ENCODE assay signal across 23 cellular contexts in the genomic region with DNA sequence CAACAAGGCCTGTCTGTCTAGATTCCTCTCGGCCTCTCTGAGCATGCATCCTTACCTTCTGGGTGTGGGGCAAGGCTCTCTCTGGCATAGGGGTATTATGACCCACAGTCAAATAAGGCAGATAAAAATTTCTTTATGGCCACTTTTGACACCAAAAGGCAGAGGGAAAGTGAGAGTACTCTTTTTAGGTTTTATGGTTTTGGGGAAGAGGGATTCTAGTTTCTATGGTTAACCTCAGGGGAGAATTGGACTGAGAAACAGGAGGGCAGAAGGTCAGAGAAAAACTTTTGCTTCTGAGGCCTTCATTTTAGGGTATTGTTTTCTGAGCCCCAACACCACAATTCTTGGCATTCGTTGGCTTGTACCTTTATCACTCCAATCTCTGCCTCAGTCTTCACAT.
"Had no signal": no experiment of that assay in that cellular context is flagged by ENCODE, and none has a peak within 500 bp of the region (broad histone marks: within the 10 kb centered on the region; RNA-seq: fewer than 3 reads in every experiment).

No MANE protein-coding gene starts in this region.

- DNase-seq: KBM-7; NCI-H1092; NCI-H1105 treated with DMSO at 0.1 percent for 48 hours; NCI-H1417 treated with DMSO at 0.1 percent for 48 hours; NCI-H146; NCI-H1694 treated with DMSO at 0.1 percent for 48 hours; NCI-H1930; NCI-H2081; NCI-H2107; NCI-H226; NCI-H446; NCI-H510A; NCI-H524 treated with DMSO at 0.1 percent for 48 hours; NCI-H69; NCI-H774; NK-92 treated with Interleukin-12 subunit alpha and Interleukin-12 subunit beta, amount 100 ng/mL, for 24 hours; PC-3; SHP77; SK-N-SH; SW 1271; T-cell had no signal

- H3K9ac ChIP-seq: SK-N-SH had no signal

- H3K9me3 ChIP-seq: SK-N-SH had no signal

- ATAC-seq: Panc1, PC-3, T-cell had no signal

- H3K27ac ChIP-seq: RWPE1 had no signal

- H3K4me2 ChIP-seq: SK-N-SH had no signal
